Comparison of ENCODE assay signal across 16 cellular contexts in genomic region chr6:26578741-26579140, GRCh38.
"Had no signal": no experiment of that assay in that cellular context is flagged by ENCODE, and none has a peak within 500 bp of the region (broad histone marks: within the 10 kb centered on the region; RNA-seq: fewer than 3 reads in every experiment).

No MANE protein-coding gene starts in this region.

- DNase-seq: activated B cell treated with CpG ODN at 0.5 μM for 24 hours; activated CD4-positive, alpha-beta T cell treated with anti-CD3 and anti-CD28 coated beads for 48 hours; activated CD8-positive, alpha-beta memory T cell treated with anti-CD3 and anti-CD28 coated beads for 24 hours; activated CD8-positive, alpha-beta memory T cell treated with anti-CD3 and anti-CD28 coated beads, Interleukin-2, amount 50 U/mL, for 48 hours; effector CD8-positive, alpha-beta T cell; mesenchymal stem cell; stimulated activated CD4-positive, alpha-beta T cell treated with anti-CD3 and anti-CD28 coated beads, Interleukin-12 subunit alpha, Interleukin-12 subunit beta, amount 100 ng/mL, for 4 hours; stimulated activated CD4-positive, alpha-beta T cell treated with anti-CD3 and anti-CD28 coated beads, Interleukin-1b, Interleukin-23, amount 100 ng/mL, for 48 hours; stimulated activated naive CD8-positive, alpha-beta T cell treated with anti-CD3 and anti-CD28 coated beads, Interleukin-15, amount 100 ng/mL, for 72 hours; transverse colon had no signal

- H3K4me3 Mint-ChIP-seq: activated B cell treated with CpG ODN at 0.5 μM for 24 hours; dendritic cell treated with granulocyte-macrophage colony-stimulating factor and Interleukin-4, amounts not matched to agents 40 ng/mL and 50 ng/mL, for 4 days; stimulated activated naive CD8-positive, alpha-beta T cell treated with anti-CD3 and anti-CD28 coated beads, Interleukin-15, amount 100 ng/mL, for 72 hours had no signal

- H3K4me3 ChIP-seq: ascending aorta, esophagus muscularis mucosa, SJSA1, suprapubic skin, transverse colon, vagina had no signal

- ATAC-seq: stimulated activated naive CD8-positive, alpha-beta T cell treated with anti-CD3 and anti-CD28 coated beads, Interleukin-15, amount 100 ng/mL, for 72 hours had no signal

- H3K36me3 ChIP-seq: ascending aorta, esophagus muscularis mucosa, SJSA1, suprapubic skin, transverse colon, vagina had no signal

- H3K27me3 ChIP-seq: ascending aorta, vagina had no signal

- H3K27ac Mint-ChIP-seq: activated B cell treated with CpG ODN at 0.5 μM for 24 hours; dendritic cell treated with granulocyte-macrophage colony-stimulating factor and Interleukin-4, amounts not matched to agents 40 ng/mL and 50 ng/mL, for 4 days; stimulated activated naive CD8-positive, alpha-beta T cell treated with anti-CD3 and anti-CD28 coated beads, Interleukin-15, amount 100 ng/mL, for 72 hours had no signal

- H3K27ac ChIP-seq: ascending aorta, esophagus muscularis mucosa, SJSA1, suprapubic skin, transverse colon, vagina had no signal

- H3K4me1 ChIP-seq: ascending aorta, SJSA1, vagina had no signal
